10 cellular contexts compared by ENCODE assay signal in the genomic region with DNA sequence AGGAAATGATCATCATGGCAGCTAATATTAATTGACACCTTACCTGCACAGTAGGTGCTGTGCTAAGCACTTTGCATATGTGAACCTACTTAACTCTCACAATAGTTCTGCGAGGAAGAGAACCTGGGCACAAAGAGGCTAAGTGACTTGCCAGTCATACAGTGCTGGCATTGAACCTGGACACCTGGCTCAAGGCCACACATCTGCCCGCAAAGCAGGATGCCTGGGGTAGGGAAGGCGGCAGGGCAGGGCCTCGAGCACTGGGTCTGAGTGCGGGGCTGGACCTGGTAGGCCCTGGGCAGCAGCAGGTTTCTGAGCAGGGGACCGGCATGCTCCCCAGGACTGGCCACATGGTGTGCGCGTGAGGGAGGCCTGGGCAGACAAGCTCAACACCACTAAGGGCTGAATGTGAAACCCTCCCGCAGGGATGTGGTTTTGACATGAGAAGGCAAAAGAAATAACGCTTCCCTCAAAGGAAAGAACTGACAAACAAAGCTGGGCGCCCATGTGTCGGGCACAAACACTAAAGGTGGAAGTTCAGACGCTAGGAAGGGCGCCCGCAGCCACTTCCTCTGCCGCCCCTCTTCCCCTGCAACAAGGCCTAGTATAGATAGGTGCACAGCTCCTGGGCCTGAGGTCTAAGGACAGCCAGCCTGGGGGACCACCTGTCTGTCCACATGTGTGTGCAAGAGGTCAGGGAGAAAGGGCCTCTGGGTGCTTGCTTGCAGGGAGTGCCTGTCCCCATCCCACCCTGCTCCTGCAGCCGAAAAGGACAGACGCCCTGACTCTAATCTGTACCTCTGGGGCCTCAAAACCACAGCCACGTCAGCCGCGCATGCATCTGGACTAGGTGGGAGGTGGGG.
DNase-seq lines count a peak whose midpoint lies in the region; ATAC-seq, FAIRE-seq and TF ChIP-seq lines count a peak whose summit lies in the region.
"Had no signal": no experiment of that assay in that cellular context is flagged by ENCODE, and none has a peak within 500 bp of the region (broad histone marks: within the 10 kb centered on the region; RNA-seq: fewer than 3 reads in every experiment).

No MANE protein-coding gene starts in this region.

- no peak for TF ChIP-seq POLR2A in breast epithelium (IDR thresholded peaks at IDR 0.05)

- intact Hi-C loops in breast epithelium (cut with DNase I; ENCODE audit: low total_unique reads) = loop anchor here (10.0 kb wide), 1 partner anchor 81 kb away; no protein-coding TSS in a partner anchor

- H3K4me3 ChIP-seq in breast epithelium = no peak overlapping the region
- H3K4me3 ChIP-seq: thoracic aorta had no signal

- peaks cover 8 to 25% of the 10 kb centered on the region in 2 donors for H3K4me1 ChIP-seq in breast epithelium

- DNase-seq in UCSD-AML1 (lab: John Stamatoyannopoulos, UW; ENCODE audit: unreplicated experiment) (peak; percentile 84), breast epithelium (ENCODE audit: low spot score in 2 of 2) (peak in 1 of 2 donors; percentile 45), putamen (ENCODE audit: low spot score) (peak; percentile 49), OCI-M1 (lab: John Stamatoyannopoulos, UW) (no peak), NCI-H2196 treated with DMSO at 0.1 percent for 48 hours (lab: John Stamatoyannopoulos, UW; ENCODE audit: unreplicated experiment) (no peak), urothelium cell line (ENCODE audit: low spot score) (no peak)

- FAIRE-seq in urothelium cell line (lab: Jason Lieb, UNC) = no peak

- peak; percentile 34 for ATAC-seq in GM21576 (IDR thresholded peaks at IDR 0.05; ENCODE audit: unreplicated experiment)
- no peak for ATAC-seq in HG02678 (IDR thresholded peaks at IDR 0.05; ENCODE audit: unreplicated experiment)

- H3K27ac ChIP-seq in breast epithelium = peak overlapping the region; percentile 89 to 93
- H3K27ac ChIP-seq: epithelial cell of prostate had no signal

- H3K27me3 ChIP-seq in breast epithelium = no peaks in the 10 kb centered on the region

- no peak for TF ChIP-seq CTCF in breast epithelium (IDR thresholded peaks at IDR 0.05)

- no peaks in the 10 kb centered on the region for H3K9me3 ChIP-seq in breast epithelium
- H3K9me3 ChIP-seq: thoracic aorta had no signal

- H3K36me3 ChIP-seq in breast epithelium = no peaks in the 10 kb centered on the region
- H3K36me3 ChIP-seq: thoracic aorta had no signal

Comparison
In these comparisons a context has a peak if more than half of its experiments do, and no peak if none do; other contexts are left out.
1. DNase-seq: peak in UCSD-AML1 (single experiment) and putamen (single experiment); none in OCI-M1 (single experiment), NCI-H2196 treated with DMSO at 0.1 percent for 48 hours (single experiment) and urothelium cell line (single experiment).